Comparison of ENCODE assay signal across 8 cellular contexts in genomic region chr17:9924735-9925191, GRCh38. TPM values are rescaled to one million over a fixed set of nuclear protein-coding genes. Genes with fewer than 3 reads are reported as not detected.
DNase-seq lines count a peak whose midpoint lies in the region; ATAC-seq and TF ChIP-seq lines count a peak whose summit lies in the region.

No MANE protein-coding gene starts in this region.

- H3K4me3 Mint-ChIP-seq in CD4-positive, CD25-positive, alpha-beta regulatory T cell, result no peak overlapping the region
- H3K4me3 Mint-ChIP-seq in type B pancreatic cell, result no peak overlapping the region

- H3K27me3 Mint-ChIP-seq in CD4-positive, CD25-positive, alpha-beta regulatory T cell, result no peaks in the 10 kb centered on the region
- peaks cover 7% of the 10 kb centered on the region for H3K27me3 Mint-ChIP-seq in type B pancreatic cell

- H3K36me3 ChIP-seq in CD4-positive, CD25-positive, alpha-beta regulatory T cell (ENCODE audit: control insufficient read depth, insufficient read depth, low read length), result no peaks in the 10 kb centered on the region
- H3K36me3 ChIP-seq in liver (ENCODE audit: control insufficient read depth in 4 of 4, insufficient read depth in 3 of 4, low read depth in 1 of 4, low read length in 3 of 4), result no peaks in the 10 kb centered on the region
- H3K36me3 ChIP-seq in effector memory CD4-positive, alpha-beta T cell (ENCODE audit: control insufficient read depth, insufficient read depth, low read length), result no peaks in the 10 kb centered on the region

- no peaks in the 10 kb centered on the region for H3K27me3 ChIP-seq in CD4-positive, CD25-positive, alpha-beta regulatory T cell (ENCODE audit: control insufficient read depth, insufficient read depth, low read length)
- peaks cover 0 to 3% (median under 1%) of the 10 kb centered on the region in 4 donors for H3K27me3 ChIP-seq in liver (ENCODE audit: control insufficient read depth in 4 of 4, insufficient read depth in 4 of 4, low read length in 3 of 4)
- no peaks in the 10 kb centered on the region for H3K27me3 ChIP-seq in effector memory CD4-positive, alpha-beta T cell (replicated peaks; ENCODE audit: control insufficient read depth, insufficient read depth, low read length, poor library complexity, severe bottlenecking)

- TF ChIP-seq CTCF in LNCaP clone FGC (IDR thresholded peaks at IDR 0.05; ENCODE audit: control insufficient read depth, extremely low read depth, insufficient read depth) (peak; percentile 80), liver (IDR thresholded peaks at IDR 0.05; ENCODE audit: low read depth, low read length, missing input control) (peak; percentile 80), type B pancreatic cell (conservative IDR thresholded peaks at IDR 0.05) (peak; percentile 92)

- whole genome bisulfite sequencing in liver, result 20% methylated on average over 6 of the region's 6 CpGs

- no peaks in the 10 kb centered on the region for H3K36me3 Mint-ChIP-seq in CD4-positive, CD25-positive, alpha-beta regulatory T cell
- no peaks in the 10 kb centered on the region for H3K36me3 Mint-ChIP-seq in type B pancreatic cell

- H3K4me1 Mint-ChIP-seq in CD4-positive, CD25-positive, alpha-beta regulatory T cell, result peaks cover 0 to 5% (median 1%) of the 10 kb centered on the region in 4 donors
- H3K4me1 Mint-ChIP-seq in type B pancreatic cell (ENCODE audit: unreplicated experiment), result peaks cover 13% of the 10 kb centered on the region

- no peak overlapping the region for H3K4me3 ChIP-seq in CD4-positive, CD25-positive, alpha-beta regulatory T cell (ENCODE audit: low read depth, low read length)
- H3K4me3 ChIP-seq in LNCaP clone FGC (ENCODE audit: low read depth, low read length), result no peak overlapping the region
- no peak overlapping the region for H3K4me3 ChIP-seq in liver (ENCODE audit: low read depth in 1 of 3, low read length in 3 of 3)
- no peak overlapping the region for H3K4me3 ChIP-seq in effector memory CD4-positive, alpha-beta T cell (ENCODE audit: insufficient read depth, low read depth, low read length, poor library complexity, severe bottlenecking)

- no peaks in the 10 kb centered on the region for H3K9me3 ChIP-seq in CD4-positive, CD25-positive, alpha-beta regulatory T cell (ENCODE audit: control insufficient read depth in 2 of 2, low read length in 2 of 2)
- H3K9me3 ChIP-seq in liver (ENCODE audit: control insufficient read depth in 4 of 4, low read length in 3 of 4), result no peaks in the 10 kb centered on the region
- no peaks in the 10 kb centered on the region for H3K9me3 ChIP-seq in effector memory CD4-positive, alpha-beta T cell (ENCODE audit: control insufficient read depth, low read length)

- H3K4me1 ChIP-seq in CD4-positive, CD25-positive, alpha-beta regulatory T cell (ENCODE audit: control insufficient read depth, insufficient read depth, low read length, poor library complexity, severe bottlenecking), result no peaks in the 10 kb centered on the region
- H3K4me1 ChIP-seq in liver (ENCODE audit: control insufficient read depth in 4 of 4, insufficient read depth in 4 of 4, low read length in 3 of 4), result no peaks in the 10 kb centered on the region
- no peaks in the 10 kb centered on the region for H3K4me1 ChIP-seq in effector memory CD4-positive, alpha-beta T cell (ENCODE audit: control insufficient read depth, insufficient read depth, low read length, poor library complexity, severe bottlenecking)

- TF ChIP-seq RAD21 in liver (IDR thresholded peaks at IDR 0.05), result peak; percentile 89 to 91

- peak overlapping the region in 1 of 3 donors; percentile 79 for H3K27ac Mint-ChIP-seq in CD4-positive, CD25-positive, alpha-beta regulatory T cell
- H3K27ac Mint-ChIP-seq in type B pancreatic cell, result no peak overlapping the region

- DNase-seq in CD4-positive, CD25-positive, alpha-beta regulatory T cell, result peak in 2 of 3 donors; percentile 24 to 51
- DNase-seq in LNCaP clone FGC (ENCODE audit: low read depth) (peak; percentile 47), SHP77 treated with DMSO at 0.1 percent for 48 hours (lab: John Stamatoyannopoulos, UW) (peak; percentile 30), dedifferentiated amniotic fluid mesenchymal stem cell (ENCODE audit: extremely low spot score) (peak; percentile 72), type B pancreatic cell (ENCODE audit: extremely low spot score, unreplicated experiment) (no peak)
- DNase-seq in effector memory CD4-positive, alpha-beta T cell, result no peak

- no peak overlapping the region for H3K27ac ChIP-seq in CD4-positive, CD25-positive, alpha-beta regulatory T cell (ENCODE audit: insufficient read depth, low read length, poor library complexity, severe bottlenecking)
- H3K27ac ChIP-seq in liver (ENCODE audit: low read depth in 1 of 2, low read length in 2 of 2), result no peak overlapping the region
- H3K27ac ChIP-seq in effector memory CD4-positive, alpha-beta T cell (ENCODE audit: insufficient read depth, low read length, poor library complexity, severe bottlenecking), result no peak overlapping the region

- no peaks in the 10 kb centered on the region for H3K9me3 Mint-ChIP-seq in CD4-positive, CD25-positive, alpha-beta regulatory T cell
- H3K9me3 Mint-ChIP-seq in type B pancreatic cell, result no peaks in the 10 kb centered on the region

- ATAC-seq in CD4-positive, CD25-positive, alpha-beta regulatory T cell (ENCODE audit: low read depth in 2 of 2), result no peak
- peak; percentile 64 for ATAC-seq in GM19043 (IDR thresholded peaks at IDR 0.05; ENCODE audit: low read depth, unreplicated experiment)

- no peak overlapping the region for H3K9ac ChIP-seq in liver (ENCODE audit: low read depth in 1 of 2, low read length in 2 of 2)

TF ChIP-seq in liver, 16 proteins besides CTCF, POLR2A, EP300 and RAD21:
- no peak for TF ChIP-seq SP1 (IDR thresholded peaks at IDR 0.05)
- no peak for TF ChIP-seq ZBTB33 (IDR thresholded peaks at IDR 0.05)
- no peak for TF ChIP-seq TAF1 (conservative IDR thresholded peaks at IDR 0.05)
- TF ChIP-seq RXRA (IDR thresholded peaks at IDR 0.05), result no peak
- no peak for TF ChIP-seq MAX (IDR thresholded peaks at IDR 0.05)
- no peak for TF ChIP-seq GABPA (IDR thresholded peaks at IDR 0.05 in 1 of 2, conservative IDR thresholded peaks at IDR 0.05 in 1 of 2)
- TF ChIP-seq YY1 (IDR thresholded peaks at IDR 0.05), result no peak
- no peak for TF ChIP-seq NR2F2 (IDR thresholded peaks at IDR 0.05)
- TF ChIP-seq FOXA1 (IDR thresholded peaks at IDR 0.05), result no peak
- no peak for TF ChIP-seq HNF4G (IDR thresholded peaks at IDR 0.05)
- TF ChIP-seq FOXA2 (IDR thresholded peaks at IDR 0.05), result no peak
- TF ChIP-seq ATF3 (IDR thresholded peaks at IDR 0.05), result no peak
- no peak for TF ChIP-seq REST (IDR thresholded peaks at IDR 0.05)
- no peak for TF ChIP-seq HNF4A (conservative IDR thresholded peaks at IDR 0.05)
- no peak for TF ChIP-seq EGR1 (IDR thresholded peaks at IDR 0.05; ENCODE audit: low read depth in 2 of 2)
- TF ChIP-seq JUND (IDR thresholded peaks at IDR 0.05), result no peak

RNA-seq across cellular contexts. Expression of gene RCVRN, which starts 19.7 kb away (rescaled TPM):
- total RNA-seq in CD4-positive, CD25-positive, alpha-beta regulatory T cell, result not detected
- not detected for polyA plus RNA-seq in CD4-positive, CD25-positive, alpha-beta regulatory T cell
- total RNA-seq in liver, result not detected
- not detected for polyA plus RNA-seq in liver
- 0.14 TPM in 1 of 2 replicates, not detected in the other for total RNA-seq in type B pancreatic cell (ENCODE audit: low replicate concordance)

Comparison
In these comparisons a context has a peak if more than half of its experiments do, and no peak if none do; other contexts are left out.
1. DNase-seq: peak in CD4-positive, CD25-positive, alpha-beta regulatory T cell (2 of 3), LNCaP clone FGC (single experiment), SHP77 treated with DMSO at 0.1 percent for 48 hours (single experiment) and dedifferentiated amniotic fluid mesenchymal stem cell (single experiment); none in type B pancreatic cell (single experiment) and effector memory CD4-positive, alpha-beta T cell (0 of 3).
2. Peak in every context shown above with its lines, with median percentiles within 50 percentile points of each other: CTCF ChIP-seq.